In genomic region chr13:77698211-77699058, GRCh38 we compare ENCODE assay signal across 8 cellular contexts. TPM values are rescaled to one million over a fixed set of nuclear protein-coding genes. Genes with fewer than 3 reads are reported as not detected.
DNase-seq lines count a peak whose midpoint lies in the region; ATAC-seq and TF ChIP-seq lines count a peak whose summit lies in the region.

No MANE protein-coding gene starts in this region.

- H3K4me1 ChIP-seq in BLaER1 (peaks cover 33% of the 10 kb centered on the region), urinary bladder (ENCODE audit: insufficient read depth) (no peaks in the 10 kb centered on the region)

- intact Hi-C loops in activated naive CD4-positive, alpha-beta T cell treated with anti-CD3 and anti-CD28 coated beads for 36 hours (cut with micrococcal nuclease) = loop anchor here (1.0 to 10.0 kb wide), 8 partner anchors 17 to 1689 kb away; partner anchors contain the start of genes KCTD12 and OBI1
- intact Hi-C loops in Right ventricle myocardium superior (cut with DNase I) = no loop called here

- H3K4me1 Mint-ChIP-seq in activated naive CD4-positive, alpha-beta T cell treated with anti-CD3 and anti-CD28 coated beads for 36 hours (ENCODE audit: low read depth) = peaks cover 34% of the 10 kb centered on the region
- peaks cover 7% of the 10 kb centered on the region for H3K4me1 Mint-ChIP-seq in osteocyte (ENCODE audit: unreplicated experiment)

- H3K4me3 Mint-ChIP-seq in activated naive CD4-positive, alpha-beta T cell treated with anti-CD3 and anti-CD28 coated beads for 36 hours = peak overlapping the region; percentile 96
- peak overlapping the region; percentile 80 for H3K4me3 Mint-ChIP-seq in osteocyte (ENCODE audit: unreplicated experiment)

- peak overlapping the region; percentile 79 for H3K9ac ChIP-seq in BLaER1

- H3K4me2 ChIP-seq in BLaER1 = peak overlapping the region; percentile 97

- DNase-seq in GM19238 (ENCODE audit: insufficient read length, low spot score) (peak; percentile 41), RPMI8226 (peak; percentile 30), Right ventricle myocardium superior (peak; percentile 47), osteocyte (ENCODE audit: extremely low spot score, unreplicated experiment) (no peak)
- DNase-seq in activated naive CD4-positive, alpha-beta T cell treated with anti-CD3 and anti-CD28 coated beads for 36 hours = peak; percentile 58

- no peak for TF ChIP-seq CTCF in osteocyte (IDR thresholded peaks at IDR 0.05)

- no peaks in the 10 kb centered on the region for H3K27me3 Mint-ChIP-seq in activated naive CD4-positive, alpha-beta T cell treated with anti-CD3 and anti-CD28 coated beads for 36 hours (ENCODE audit: low read depth)
- peaks cover 64% of the 10 kb centered on the region for H3K27me3 Mint-ChIP-seq in osteocyte (ENCODE audit: unreplicated experiment)

- H3K27me3 ChIP-seq in BLaER1 = peaks cover 9% of the 10 kb centered on the region; the same call in 1 of the 2 replicates

- H4K20me1 ChIP-seq in BLaER1 = peaks cover 42% of the 10 kb centered on the region

- H3K27ac ChIP-seq in BLaER1 = peak overlapping the region; percentile 78
- no peak overlapping the region for H3K27ac ChIP-seq in urinary bladder (ENCODE audit: low read depth)

- WGBS in urinary bladder = 2% methylated on average over 72 of the region's 74 CpGs

- no peaks in the 10 kb centered on the region for H3K9me3 Mint-ChIP-seq in activated naive CD4-positive, alpha-beta T cell treated with anti-CD3 and anti-CD28 coated beads for 36 hours
- H3K9me3 Mint-ChIP-seq in osteocyte (ENCODE audit: unreplicated experiment) = no peaks in the 10 kb centered on the region

- H3K27ac Mint-ChIP-seq in activated naive CD4-positive, alpha-beta T cell treated with anti-CD3 and anti-CD28 coated beads for 36 hours = peak overlapping the region; percentile 87
- no peak overlapping the region for H3K27ac Mint-ChIP-seq in osteocyte (ENCODE audit: unreplicated experiment)

- H3K4me3 ChIP-seq in BLaER1 = peak overlapping the region; percentile 78
- H3K4me3 ChIP-seq in urinary bladder (ENCODE audit: low read depth, low read length) = peak overlapping the region; percentile 93

- peaks cover 3% of the 10 kb centered on the region for H3K36me3 Mint-ChIP-seq in activated naive CD4-positive, alpha-beta T cell treated with anti-CD3 and anti-CD28 coated beads for 36 hours (ENCODE audit: low read depth)
- no peaks in the 10 kb centered on the region for H3K36me3 Mint-ChIP-seq in osteocyte (ENCODE audit: unreplicated experiment)

- no peaks in the 10 kb centered on the region for H3K9me3 ChIP-seq in BLaER1

- CTCF ChIA-PET in activated naive CD4-positive, alpha-beta T cell treated with anti-CD3 and anti-CD28 coated beads for 36 hours (lab: Charles Lee) = interaction anchor here (0.6 to 4.7 kb wide), 5 partner anchors 13 to 470 kb away, joined by 3 to 33 read pairs (median 4); no protein-coding TSS in a partner anchor

- peaks cover 8% of the 10 kb centered on the region; the same call in 1 of the 2 replicates for H3K36me3 ChIP-seq in BLaER1
- H3K36me3 ChIP-seq in urinary bladder (ENCODE audit: insufficient read depth) = no peaks in the 10 kb centered on the region

- ATAC-seq in HG03432 (IDR thresholded peaks at IDR 0.05; ENCODE audit: unreplicated experiment) = peak; percentile 25
- no peak for ATAC-seq in Right ventricle myocardium superior (ENCODE audit: poor library complexity)

RNA-seq across cellular contexts. Expression of gene SLAIN1, which starts 0.9 kb away (rescaled TPM):
- 10 to 100 TPM; 18.0 to 21.7 TPM for total RNA-seq in activated naive CD4-positive, alpha-beta T cell treated with anti-CD3 and anti-CD28 coated beads for 36 hours
- total RNA-seq in Right ventricle myocardium superior (6.0 TPM), osteocyte (0.16 TPM in 1 of 2 replicates, not detected in the other), urinary bladder (7.6 TPM)
- 3.4 TPM for polyA plus RNA-seq in urinary bladder
